1 cellular context compared by ENCODE assay signal in genomic region chr14:52988153-52988552, GRCh38.
TF ChIP-seq lines count a peak whose summit lies in the region.

No MANE protein-coding gene starts in this region.

TF ChIP-seq in SK-N-SH treated with all-trans-retinoic acid at 6 μM for 48 hours, 23 proteins besides CTCF, POLR2A, EP300 and RAD21 (continued from another document):
- TF ChIP-seq, protein P1, sequence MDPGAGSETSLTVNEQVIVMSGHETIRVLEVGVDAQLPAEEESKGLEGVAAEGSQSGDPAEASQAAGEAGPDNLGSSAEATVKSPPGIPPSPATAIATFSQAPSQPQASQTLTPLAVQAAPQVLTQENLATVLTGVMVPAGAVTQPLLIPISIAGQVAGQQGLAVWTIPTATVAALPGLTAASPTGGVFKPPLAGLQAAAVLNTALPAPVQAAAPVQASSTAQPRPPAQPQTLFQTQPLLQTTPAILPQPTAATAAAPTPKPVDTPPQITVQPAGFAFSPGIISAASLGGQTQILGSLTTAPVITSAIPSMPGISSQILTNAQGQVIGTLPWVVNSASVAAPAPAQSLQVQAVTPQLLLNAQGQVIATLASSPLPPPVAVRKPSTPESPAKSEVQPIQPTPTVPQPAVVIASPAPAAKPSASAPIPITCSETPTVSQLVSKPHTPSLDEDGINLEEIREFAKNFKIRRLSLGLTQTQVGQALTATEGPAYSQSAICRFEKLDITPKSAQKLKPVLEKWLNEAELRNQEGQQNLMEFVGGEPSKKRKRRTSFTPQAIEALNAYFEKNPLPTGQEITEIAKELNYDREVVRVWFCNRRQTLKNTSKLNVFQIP (CRISPR knock-in tag; IDR thresholded peaks at IDR 0.05; ENCODE audit: borderline replicate concordance, low read depth) = no peak
